11 cellular contexts compared by ENCODE assay signal in the genomic region with DNA sequence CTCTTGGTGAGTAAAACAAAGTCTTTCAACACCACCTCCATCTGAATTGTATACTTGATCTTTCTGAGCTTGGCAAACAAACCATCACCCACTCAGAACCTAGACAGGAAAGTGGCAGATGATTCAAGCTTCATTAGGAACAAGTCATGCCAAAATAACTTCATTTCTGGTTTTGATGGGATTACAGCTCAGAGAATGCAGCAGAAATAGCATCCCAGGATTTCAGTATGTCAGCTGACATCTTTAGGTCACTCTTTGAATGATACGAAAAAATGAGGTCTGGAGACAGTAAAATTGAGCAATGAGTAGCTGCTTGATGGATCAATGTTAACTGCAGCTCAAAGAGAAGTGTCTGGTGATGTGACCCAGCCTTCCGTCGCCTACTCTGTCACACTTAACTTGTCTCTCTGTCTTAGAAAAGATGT.
DNase-seq lines count a peak whose midpoint lies in the region; ATAC-seq and TF ChIP-seq lines count a peak whose summit lies in the region.
"Had no signal": no experiment of that assay in that cellular context is flagged by ENCODE, and none has a peak within 500 bp of the region (broad histone marks: within the 10 kb centered on the region; RNA-seq: fewer than 3 reads in every experiment).

No MANE protein-coding gene starts in this region.

- no peaks in the 10 kb centered on the region for H3K9me3 Mint-ChIP-seq in activated naive CD4-positive, alpha-beta T cell treated with anti-CD3 and anti-CD28 coated beads, Interleukin-2, amount 50 U/mL, for 24 hours

- no peak overlapping the region for H3K4me3 ChIP-seq in WERI-Rb-1 (ENCODE audit: low read depth, low read length)
- H3K4me3 ChIP-seq: adrenal gland, spleen, stomach had no signal

- H3K27ac Mint-ChIP-seq in activated naive CD4-positive, alpha-beta T cell treated with anti-CD3 and anti-CD28 coated beads, Interleukin-2, amount 50 U/mL, for 24 hours: peak overlapping the region; percentile 94

- TF ChIP-seq CTCF in WERI-Rb-1 (IDR thresholded peaks at IDR 0.05; ENCODE audit: low read depth, low read length): no peak

- H3K4me3 Mint-ChIP-seq in activated naive CD4-positive, alpha-beta T cell treated with anti-CD3 and anti-CD28 coated beads, Interleukin-2, amount 50 U/mL, for 24 hours: peak overlapping the region; percentile 42

- H3K36me3 ChIP-seq in WERI-Rb-1: no peaks in the 10 kb centered on the region; the same call in 1 of the 2 replicates
- H3K36me3 ChIP-seq: adrenal gland, stomach had no signal

- peaks cover 90% of the 10 kb centered on the region for H3K4me1 Mint-ChIP-seq in activated naive CD4-positive, alpha-beta T cell treated with anti-CD3 and anti-CD28 coated beads, Interleukin-2, amount 50 U/mL, for 24 hours

- no peak for DNase-seq in activated naive CD4-positive, alpha-beta T cell treated with Interleukin-2 at 50 U/mL for 16 hours
- DNase-seq in WERI-Rb-1 (no peak), glomerular visceral epithelial cell (ENCODE audit: extremely low spot score) (peak; percentile 90), stromal cell of bone marrow (ENCODE audit: low read depth) (peak; percentile 80), NAMALWA (ENCODE audit: low spot score) (no peak)
- DNase-seq: adrenal gland, spleen, stomach had no signal

- no peaks in the 10 kb centered on the region for H3K27me3 ChIP-seq in WERI-Rb-1 (ENCODE audit: insufficient read depth, low read depth, severe bottlenecking)
- H3K27me3 ChIP-seq: adrenal gland, spleen, stomach had no signal

- H3K9me3 ChIP-seq in WERI-Rb-1 (ENCODE audit: severe bottlenecking): no peaks in the 10 kb centered on the region
- H3K9me3 ChIP-seq: adrenal gland, spleen, stomach had no signal

- H3K36me3 Mint-ChIP-seq in activated naive CD4-positive, alpha-beta T cell treated with anti-CD3 and anti-CD28 coated beads, Interleukin-2, amount 50 U/mL, for 24 hours: peaks cover 46% of the 10 kb centered on the region

- peak overlapping the region; percentile 97 for H3K27ac ChIP-seq in WERI-Rb-1
- H3K27ac ChIP-seq: adrenal gland had no signal

- H3K27me3 Mint-ChIP-seq in activated naive CD4-positive, alpha-beta T cell treated with anti-CD3 and anti-CD28 coated beads, Interleukin-2, amount 50 U/mL, for 24 hours: no peaks in the 10 kb centered on the region

- ATAC-seq in HG02571 (IDR thresholded peaks at IDR 0.05; ENCODE audit: unreplicated experiment): no peak
- no peak for ATAC-seq in HG03175 (IDR thresholded peaks at IDR 0.05; ENCODE audit: unreplicated experiment)

Comparison
In these comparisons a context has a peak if more than half of its experiments do, and no peak if none do; other contexts are left out.
1. DNase-seq: peak in glomerular visceral epithelial cell (single experiment) and stromal cell of bone marrow (single experiment); none in activated naive CD4-positive, alpha-beta T cell treated with Interleukin-2 at 50 U/mL for 16 hours (single experiment), WERI-Rb-1 (single experiment) and NAMALWA (single experiment).